Comparison of ENCODE assay signal across 9 cellular contexts in genomic region chr6:145887969-145888368, GRCh38.
A peak's percentile ranks its signal among the peaks of the same experiment; 100 is the strongest.
DNase-seq lines count a peak whose midpoint lies in the region; TF ChIP-seq lines count a peak whose summit lies in the region.
"Had no signal": no experiment of that assay in that cellular context is flagged by ENCODE, and none has a peak within 500 bp of the region (broad histone marks: within the 10 kb centered on the region; RNA-seq: fewer than 3 reads in every experiment).

No MANE protein-coding gene starts in this region.

- TF ChIP-seq POLR2A in esophagus squamous epithelium (IDR thresholded peaks at IDR 0.05), result no peak

- WGBS in esophagus squamous epithelium, 2 donors, result 49 to 63% methylated on average over 3 of the region's 3 CpGs

- H3K4me3 Mint-ChIP-seq in activated naive CD4-positive, alpha-beta T cell treated with anti-CD3 and anti-CD28 coated beads for 36 hours, result no peak overlapping the region

- no TSS peak for BruUV-seq in PC-9 (replicated peaks; lab: Mats Ljungman, UMichigan)

- POLR2A ChIA-PET in PC-9 (lab: Charles Lee; ENCODE audit: unreplicated experiment), result no interaction called here

- no peaks in the 10 kb centered on the region for H3K9me2 ChIP-seq in PC-9 (ENCODE audit: insufficient read depth)

- H2AFZ ChIP-seq in PC-9, result no peak overlapping the region

- no peaks in the 10 kb centered on the region for H3K27me3 ChIP-seq in PC-9 (ENCODE audit: insufficient read depth, low read depth)
- no peaks in the 10 kb centered on the region for H3K27me3 ChIP-seq in esophagus squamous epithelium
- no peaks in the 10 kb centered on the region for H3K27me3 ChIP-seq in stomach smooth muscle (ENCODE audit: control insufficient read depth in 1 of 2, insufficient read depth in 2 of 2, low read length in 2 of 2)

- H3K27me3 Mint-ChIP-seq in activated naive CD4-positive, alpha-beta T cell treated with anti-CD3 and anti-CD28 coated beads for 36 hours (ENCODE audit: low read depth), result no peaks in the 10 kb centered on the region

- no peak overlapping the region for H3K4me2 ChIP-seq in PC-9

- no peaks in the 10 kb centered on the region for H3K4me1 ChIP-seq in PC-9 (replicated peaks; ENCODE audit: insufficient read depth)
- no peaks in the 10 kb centered on the region for H3K4me1 ChIP-seq in esophagus squamous epithelium
- peaks cover 4% of the 10 kb centered on the region for H3K4me1 ChIP-seq in stomach smooth muscle (ENCODE audit: control insufficient read depth, insufficient read depth, low read length)

- no peak overlapping the region for H3K27ac Mint-ChIP-seq in activated naive CD4-positive, alpha-beta T cell treated with anti-CD3 and anti-CD28 coated beads for 36 hours

- H3K9ac ChIP-seq in stomach smooth muscle (ENCODE audit: low read length in 2 of 2), result no peak overlapping the region

- H3K27ac ChIP-seq in PC-9, result no peak overlapping the region
- no peak overlapping the region for H3K27ac ChIP-seq in esophagus squamous epithelium
- H3K27ac ChIP-seq in stomach smooth muscle (ENCODE audit: low read length), result peak overlapping the region; percentile 12

- H3K9me3 Mint-ChIP-seq in activated naive CD4-positive, alpha-beta T cell treated with anti-CD3 and anti-CD28 coated beads for 36 hours, result no peaks in the 10 kb centered on the region

- H3K36me3 ChIP-seq in PC-9 (ENCODE audit: low read depth) (no peaks in the 10 kb centered on the region), esophagus squamous epithelium (peaks cover 0 to 61% (median 3%) of the 10 kb centered on the region in 3 donors), stomach smooth muscle (ENCODE audit: control insufficient read depth in 2 of 2, insufficient read depth in 2 of 2, low read length in 2 of 2) (peaks cover 4 to 5% of the 10 kb centered on the region in 2 donors)

- TF ChIP-seq CTCF in PC-9 (conservative IDR thresholded peaks at IDR 0.05) (peak; percentile 40; the same call in 1 of the 2 replicates), esophagus squamous epithelium (IDR thresholded peaks at IDR 0.05) (peak in 4 of 6 experiments; percentile 27 to 44 (median 36))

- H4K20me1 ChIP-seq in PC-9 (ENCODE audit: insufficient read depth), result no peaks in the 10 kb centered on the region

- peaks cover 20% of the 10 kb centered on the region for H3K36me3 Mint-ChIP-seq in activated naive CD4-positive, alpha-beta T cell treated with anti-CD3 and anti-CD28 coated beads for 36 hours (ENCODE audit: low read depth)

- no peak overlapping the region for H3K4me3 ChIP-seq in PC-9
- H3K4me3 ChIP-seq in esophagus squamous epithelium, result no peak overlapping the region
- H3K4me3 ChIP-seq in stomach smooth muscle (ENCODE audit: low read length in 2 of 2), result no peak overlapping the region
- H3K4me3 ChIP-seq: lung had no signal

- DNase-seq in activated naive CD4-positive, alpha-beta T cell treated with anti-CD3 and anti-CD28 coated beads for 36 hours, result peak; percentile 44
- DNase-seq in activated naive CD4-positive, alpha-beta T cell (lab: John Stamatoyannopoulos, UW), result no peak
- peak in 1 of 2 experiments; percentile 10 for DNase-seq in PC-9
- DNase-seq in esophagus squamous epithelium (lab: John Stamatoyannopoulos, UW), result no peak
- DNase-seq in cerebellar cortex (ENCODE audit: low spot score), result no peak
- no peak for DNase-seq in NCI-H1092 (lab: John Stamatoyannopoulos, UW)
- no peak for DNase-seq in activated gamma-delta T cell (lab: John Stamatoyannopoulos, UW)

- intact Hi-C loops in activated naive CD4-positive, alpha-beta T cell treated with anti-CD3 and anti-CD28 coated beads for 36 hours (cut with micrococcal nuclease), result loop anchor here (1.0 to 2.0 kb wide), 2 partner anchors 73 to 155 kb away; partner anchors contain the start of gene FBXO30
- intact Hi-C loops in PC-9 (cut with micrococcal nuclease; ENCODE audit: unreplicated experiment), result no loop called here
- intact Hi-C loops in esophagus squamous epithelium (cut with DNase I), result no loop called here

- H3K9me3 ChIP-seq in PC-9 (ENCODE audit: insufficient read depth, low read depth) (no peaks in the 10 kb centered on the region), esophagus squamous epithelium (no peaks in the 10 kb centered on the region), stomach smooth muscle (ENCODE audit: control insufficient read depth in 2 of 2, low read length in 2 of 2) (no peaks in the 10 kb centered on the region)

- H3F3A ChIP-seq in PC-9 (ENCODE audit: insufficient read depth, low read depth), result no peaks in the 10 kb centered on the region

- CTCF ChIA-PET in activated naive CD4-positive, alpha-beta T cell treated with anti-CD3 and anti-CD28 coated beads for 36 hours (lab: Charles Lee), result interaction anchor here (1.1 to 1.2 kb wide), 2 partner anchors 12 to 22 kb away, joined by 3 read pairs; no protein-coding TSS in a partner anchor
- CTCF ChIA-PET in PC-9 (lab: Charles Lee), result interaction anchor here (0.6 kb wide), 1 partner anchor 934 kb away, joined by 8 read pairs; no protein-coding TSS in a partner anchor

- H3K79me2 ChIP-seq in PC-9 (ENCODE audit: low read depth), result no peaks in the 10 kb centered on the region

- no peaks in the 10 kb centered on the region for H3K4me1 Mint-ChIP-seq in activated naive CD4-positive, alpha-beta T cell treated with anti-CD3 and anti-CD28 coated beads for 36 hours (ENCODE audit: low read depth)
